ENCODE assay signal across 9 cellular contexts in genomic region chr22:20606041-20606783, GRCh38.
A peak's percentile ranks its signal among the peaks of the same experiment; 100 is the strongest.
DNase-seq lines count a peak whose midpoint lies in the region; ATAC-seq and TF ChIP-seq lines count a peak whose summit lies in the region.
"Had no signal": no experiment of that assay in that cellular context is flagged by ENCODE, and none has a peak within 500 bp of the region (broad histone marks: within the 10 kb centered on the region; RNA-seq: fewer than 3 reads in every experiment).

No MANE protein-coding gene starts in this region.

- in situ Hi-C loops in ACHN (cut with HindIII; ENCODE audit: low pct_ligation_motif_present, low pct_unique_long_range_greater_than_20kb, low sequenced_read_pairs): no loop called here

- DNase-seq in ACHN (peak; percentile 59), GM19238 (ENCODE audit: insufficient read length, low spot score) (peak; percentile 58), NCI-H2196 (lab: John Stamatoyannopoulos, UW; ENCODE audit: unreplicated experiment) (peak; percentile 82), choroid plexus epithelial cell (ENCODE audit: low read depth) (peak; percentile 78), medulla oblongata (ENCODE audit: extremely low spot score) (peak; percentile 59)
- peak; percentile 55 for DNase-seq in activated CD4-positive, CD25-positive, alpha-beta regulatory T cell treated with anti-CD3 and anti-CD28 coated beads, Interleukin-2, amount 50 U/mL, for 72 hours
- peak; percentile 42 for DNase-seq in stimulated activated CD8-positive, alpha-beta memory T cell treated with anti-CD3 and anti-CD28 coated beads, Interleukin-4, amount 100 ng/mL, for 24 hours (ENCODE audit: low read depth)

- H3K4me3 ChIP-seq in choroid plexus epithelial cell (ENCODE audit: low read depth, low read length): no peak overlapping the region
- H3K4me3 ChIP-seq: ovary had no signal

- ATAC-seq in GM21737 (IDR thresholded peaks at IDR 0.05; ENCODE audit: unreplicated experiment): no peak

- TF ChIP-seq CTCF in choroid plexus epithelial cell (conservative IDR thresholded peaks at IDR 0.05; ENCODE audit: low read depth, low read length): peak; percentile 88
